In the genomic region with DNA sequence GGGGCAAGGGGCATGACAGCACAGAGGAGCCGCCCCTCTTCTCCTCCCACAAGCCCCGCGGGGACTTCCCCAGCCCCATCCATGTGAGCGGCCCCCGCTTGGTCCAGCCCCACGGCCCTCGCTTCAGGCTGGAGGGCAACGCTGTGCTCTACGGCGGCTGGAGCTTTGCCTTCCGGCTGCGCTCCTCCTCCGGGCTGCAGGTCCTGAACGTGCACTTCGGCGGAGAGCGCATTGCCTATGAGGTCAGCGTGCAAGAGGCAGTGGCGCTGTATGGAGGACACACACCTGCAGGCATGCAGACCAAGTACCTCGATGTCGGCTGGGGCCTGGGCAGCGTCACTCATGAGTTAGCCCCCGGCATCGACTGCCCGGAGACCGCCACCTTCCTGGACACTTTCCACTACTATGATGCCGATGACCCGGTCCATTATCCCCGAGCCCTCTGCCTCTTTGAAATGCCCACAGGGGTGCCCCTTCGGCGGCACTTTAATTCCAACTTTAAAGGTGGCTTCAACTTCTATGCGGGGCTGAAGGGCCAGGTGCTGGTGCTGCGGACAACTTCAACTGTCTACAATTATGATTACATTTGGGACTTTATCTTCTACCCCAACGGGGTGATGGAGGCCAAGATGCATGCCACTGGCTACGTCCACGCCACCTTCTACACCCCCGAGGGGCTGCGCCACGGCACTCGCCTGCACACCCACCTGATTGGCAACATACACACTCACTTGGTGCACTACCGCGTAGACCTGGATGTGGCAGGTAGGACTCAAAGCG, we compare ENCODE assay signal across 22 cellular contexts. TPM values are rescaled to one million over a fixed set of nuclear protein-coding genes. Genes with fewer than 3 reads are reported as not detected.
DNase-seq lines count a peak whose midpoint lies in the region; ATAC-seq and TF ChIP-seq lines count a peak whose summit lies in the region.
"Had no signal": no experiment of that assay in that cellular context is flagged by ENCODE, and none has a peak within 500 bp of the region (broad histone marks: within the 10 kb centered on the region; RNA-seq: fewer than 3 reads in every experiment).

No MANE protein-coding gene starts in this region.

- H3K27me3 ChIP-seq in esophagus muscularis mucosa (peaks cover 0 to 41% (median 0%) of the 10 kb centered on the region in 4 donors), aorta (ENCODE audit: control insufficient read depth in 1 of 2, insufficient read depth in 2 of 2, low read length in 1 of 2) (no peaks in the 10 kb centered on the region)

- H3K9me3 Mint-ChIP-seq in osteocyte (ENCODE audit: unreplicated experiment) = no peaks in the 10 kb centered on the region
- H3K9me3 Mint-ChIP-seq: CD14-positive monocyte had no signal

- H3K27ac ChIP-seq in esophagus muscularis mucosa (replicated peaks in 1 of 4) (no peak overlapping the region), aorta (ENCODE audit: low read depth in 1 of 2, low read length in 2 of 2) (no peak overlapping the region)
- H3K27ac ChIP-seq: SJSA1 had no signal

- no peak for TF ChIP-seq POLR2A in esophagus muscularis mucosa (IDR thresholded peaks at IDR 0.05; ENCODE audit: low read depth)

- H3K4me1 ChIP-seq in esophagus muscularis mucosa (no peaks in the 10 kb centered on the region), aorta (ENCODE audit: control insufficient read depth in 1 of 2, insufficient read depth in 2 of 2, low read length in 2 of 2) (no peaks in the 10 kb centered on the region)
- H3K4me1 ChIP-seq: SJSA1 had no signal

- H3K4me3 Mint-ChIP-seq in osteocyte (ENCODE audit: unreplicated experiment) = no peak overlapping the region
- H3K4me3 Mint-ChIP-seq: B cell, CD14-positive monocyte had no signal

- H3K27me3 Mint-ChIP-seq in osteocyte (ENCODE audit: unreplicated experiment) = peaks cover 3% of the 10 kb centered on the region

- ATAC-seq in aorta (ENCODE audit: low FRiP score) = peak; percentile 9
- ATAC-seq in HG03342 (IDR thresholded peaks at IDR 0.05; ENCODE audit: unreplicated experiment) = no peak
- ATAC-seq: Right ventricle myocardium inferior had no signal

- WGBS in esophagus muscularis mucosa = 94% methylated on average over 43 of the region's 43 CpGs
- 92 to 94% methylated on average over 39 to 43 of the region's 43 CpGs for WGBS in aorta, 2 donors

- H3K9me3 ChIP-seq in esophagus muscularis mucosa (no peaks in the 10 kb centered on the region), aorta (ENCODE audit: control insufficient read depth, low read length) (no peaks in the 10 kb centered on the region)
- H3K9me3 ChIP-seq: SJSA1 had no signal

- peak; percentile 30 for DNase-seq in activated CD8-positive, alpha-beta memory T cell treated with anti-CD3 and anti-CD28 coated beads for 24 hours
- no peak for DNase-seq in activated CD8-positive, alpha-beta memory T cell treated with anti-CD3 and anti-CD28 coated beads, Interleukin-2, amount 50 U/mL, for 4 hours
- DNase-seq in esophagus muscularis mucosa (ENCODE audit: extremely low spot score) (peak; percentile 68), osteocyte (ENCODE audit: extremely low spot score, unreplicated experiment) (peak; percentile 83), aorta (peak in 1 of 2 donors; percentile 58), MV-4-11 (lab: John Stamatoyannopoulos, UW) (no peak), 8988T (no peak)
- DNase-seq: EL, GF-D8, GOT3, IMR-90, NCI-H1694 treated with DMSO at 0.1 percent for 48 hours, NCI-H446 treated with DMSO at 0.1 percent for 48 hours, NCI-H526 treated with DMSO at 0.1 percent for 48 hours, OCI-M1 had no signal

- H3K4me1 Mint-ChIP-seq in osteocyte (ENCODE audit: unreplicated experiment) = no peaks in the 10 kb centered on the region
- H3K4me1 Mint-ChIP-seq: B cell had no signal

- TF ChIP-seq EP300 in esophagus muscularis mucosa (IDR thresholded peaks at IDR 0.05) = no peak

- H3K4me3 ChIP-seq in esophagus muscularis mucosa (no peak overlapping the region), aorta (ENCODE audit: low read length in 2 of 2) (no peak overlapping the region)
- H3K4me3 ChIP-seq: SJSA1 had no signal

- H3K36me3 Mint-ChIP-seq in osteocyte (ENCODE audit: unreplicated experiment) = no peaks in the 10 kb centered on the region
- H3K36me3 Mint-ChIP-seq: CD14-positive monocyte had no signal

- intact Hi-C loops in esophagus muscularis mucosa (cut with DNase I) = no loop called here
- intact Hi-C loops in aorta (cut with DNase I) = no loop called here

- no peak overlapping the region for H3K27ac Mint-ChIP-seq in osteocyte (ENCODE audit: unreplicated experiment)
- H3K27ac Mint-ChIP-seq: B cell had no signal

- TF ChIP-seq CTCF in esophagus muscularis mucosa (IDR thresholded peaks at IDR 0.05) (no peak), osteocyte (IDR thresholded peaks at IDR 0.05) (no peak)

- H3K36me3 ChIP-seq in esophagus muscularis mucosa (no peaks in the 10 kb centered on the region), aorta (ENCODE audit: control insufficient read depth in 1 of 2, insufficient read depth in 2 of 2, low read length in 1 of 2) (no peaks in the 10 kb centered on the region)
- H3K36me3 ChIP-seq: SJSA1 had no signal

RNA-seq across cellular contexts. Expression of a gene that starts 5.1 kb away (rescaled TPM):
- total RNA-seq in esophagus muscularis mucosa = under 1 TPM in 3 of 4 donors, not detected in 1; 0.23 to 0.45 (median 0.33) TPM
- not detected in 2 replicates for total RNA-seq in osteocyte
- under 1 TPM in 1 of 2 donors, not detected in 1; 0.72 TPM for total RNA-seq in aorta
- polyA plus RNA-seq in aorta = 10 to 100 TPM in 1 of 2 donors, under 1 TPM in 1; 0.23 to 17.9 TPM
- total RNA-seq: A172, B cell, IMR-90, SJSA1 had no signal
- polyA plus RNA-seq: AG04450, IMR-90 had no signal

RNA-seq across cellular contexts. Expression of a gene that starts 56.9 kb away (rescaled TPM):
- total RNA-seq in esophagus muscularis mucosa = 10 to 100 TPM; 11.6 to 47.7 (median 35.5) TPM
- not detected in 2 replicates for total RNA-seq in osteocyte
- 10 to 100 TPM; 30.7 to 77.7 TPM for total RNA-seq in aorta
- 10 to 100 TPM in 1 of 2 donors, 1 to 10 TPM in 1; 3.7 to 43.3 TPM for polyA plus RNA-seq in aorta
- total RNA-seq: A172, B cell, IMR-90, SJSA1 had no signal
- polyA plus RNA-seq: IMR-90 had no signal

RNA-seq across cellular contexts. Expression of a gene that starts 57.3 kb away (rescaled TPM):
- total RNA-seq in esophagus muscularis mucosa (10 to 100 TPM; 19.5 to 58.2 (median 54.1) TPM), osteocyte (not detected in 2 replicates), aorta (10 to 100 TPM; 34.3 to 85.5 TPM)
- 10 to 100 TPM in 1 of 2 donors, 1 to 10 TPM in 1; 6.5 to 26.8 TPM for polyA plus RNA-seq in aorta
- total RNA-seq: A172, IMR-90, SJSA1 had no signal
- polyA plus RNA-seq: IMR-90 had no signal

Comparison
In these comparisons a context has a peak if more than half of its experiments do, and no peak if none do; other contexts are left out.
1. DNase-seq: peak in activated CD8-positive, alpha-beta memory T cell treated with anti-CD3 and anti-CD28 coated beads for 24 hours (single experiment), esophagus muscularis mucosa (single experiment) and osteocyte (single experiment); none in activated CD8-positive, alpha-beta memory T cell treated with anti-CD3 and anti-CD28 coated beads, Interleukin-2, amount 50 U/mL, for 4 hours (single experiment), MV-4-11 (single experiment) and 8988T (single experiment).
2. RNA of a gene that starts 56.9 kb away (total RNA-seq): 30.7 to 77.7 TPM in aorta and 11.6 to 47.7 TPM in esophagus muscularis mucosa; not detected in osteocyte; every median in the first group is over 10 times any median in the second.
3. RNA of a gene that starts 57.3 kb away (total RNA-seq): 34.3 to 85.5 TPM in aorta and 19.5 to 58.2 TPM in esophagus muscularis mucosa; not detected in osteocyte; every median in the first group is over 10 times any median in the second.